Comparison of ENCODE assay signal across 11 cellular contexts in the genomic region with DNA sequence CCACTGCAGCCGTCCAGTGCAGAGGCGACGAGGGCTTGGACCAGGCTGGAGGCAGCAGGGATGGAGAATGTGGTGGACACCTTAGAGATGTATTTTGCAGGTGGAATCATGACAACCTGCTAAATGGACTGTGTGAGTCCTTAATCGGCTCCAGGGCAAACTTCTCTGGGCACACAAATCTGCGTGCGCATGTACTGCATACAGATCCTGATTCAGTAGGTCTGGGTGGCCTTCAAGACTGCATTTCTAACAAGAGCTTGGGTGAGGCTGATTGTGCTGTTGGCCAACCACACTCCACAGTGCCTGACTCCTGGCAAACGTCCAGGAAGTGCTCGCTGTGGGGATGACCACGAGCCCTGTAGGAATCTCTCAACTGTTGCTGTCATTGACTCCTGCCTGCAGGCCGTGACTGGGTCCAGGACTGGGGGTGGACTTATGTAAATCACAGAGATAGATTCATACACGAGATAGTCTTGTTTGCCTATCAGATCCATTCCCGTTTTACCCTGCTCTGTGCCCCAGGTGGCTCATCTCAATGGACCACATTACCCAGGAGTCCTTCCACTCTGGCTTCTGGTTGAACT. TPM values are rescaled to one million over a fixed set of nuclear protein-coding genes. Genes with fewer than 3 reads are reported as not detected.
DNase-seq lines count a peak whose midpoint lies in the region; ATAC-seq and TF ChIP-seq lines count a peak whose summit lies in the region.
"Had no signal": no experiment of that assay in that cellular context is flagged by ENCODE, and none has a peak within 500 bp of the region (broad histone marks: within the 10 kb centered on the region; RNA-seq: fewer than 3 reads in every experiment).

No MANE protein-coding gene starts in this region.

- no peaks in the 10 kb centered on the region for H3K9me3 ChIP-seq in vagina
- H3K9me3 ChIP-seq: BLaER1 had no signal

- H3K27me3 ChIP-seq in vagina = no peaks in the 10 kb centered on the region
- H3K27me3 ChIP-seq: BLaER1 had no signal

- intact Hi-C loops in vagina (cut with DNase I) = no loop called here

- H3K4me3 ChIP-seq in vagina = no peak overlapping the region
- H3K4me3 ChIP-seq: BLaER1 had no signal

- no peak for ATAC-seq in HG03457 (IDR thresholded peaks at IDR 0.05; ENCODE audit: unreplicated experiment)

- peak overlapping the region; percentile 70 for H3K27ac ChIP-seq in vagina

- POLR2A ChIA-PET in GM10248 (lab: Yijun Ruan, JAX) = no interaction called here

- peaks cover 93% of the 10 kb centered on the region for H3K4me1 ChIP-seq in vagina

- CTCF ChIA-PET in GM10248 (lab: Yijun Ruan, JAX) = interaction anchor here (1.0 to 14.3 kb wide), 11 partner anchors 12 to 158 kb away, joined by 3 to 119 read pairs (median 8); no protein-coding TSS in a partner anchor

- no peak for TF ChIP-seq POLR2A in vagina (IDR thresholded peaks at IDR 0.05)

- TF ChIP-seq CTCF in vagina (IDR thresholded peaks at IDR 0.05) (no peak), GM10248 (IDR thresholded peaks at IDR 0.05; ENCODE audit: control extremely low read depth, extremely low read depth, low read depth, missing control alignments) (no peak)

- DNase-seq in NCI-H526 (lab: John Stamatoyannopoulos, UW) = peak; percentile 32 to 56
- no peak for DNase-seq in NCI-H526 treated with DMSO at 0.1 percent for 48 hours (lab: John Stamatoyannopoulos, UW)
- DNase-seq in cerebellum (ENCODE audit: low spot score) = peak; percentile 47
- peak; percentile 45 for DNase-seq in medulla oblongata (ENCODE audit: extremely low spot score)
- DNase-seq in vagina (ENCODE audit: extremely low spot score in 2 of 2) = no peak
- DNase-seq in GM10248 (ENCODE audit: extremely low spot score) = no peak
- no peak for DNase-seq in T-helper 2 cell
- DNase-seq: activated T-cell treated with anti-CD3 and anti-CD28 coated beads, Interleukin-2, amount 50 U/mL, for 24 hours; GOT3 had no signal

- no peaks in the 10 kb centered on the region for H3K36me3 ChIP-seq in vagina

RNA-seq across cellular contexts. Expression of a gene that starts 27.2 kb away (rescaled TPM):
- 6.4 TPM for total RNA-seq in cerebellum
- 66.5 TPM for total RNA-seq in vagina

Comparison
In these comparisons a context has a peak if more than half of its experiments do, and no peak if none do; other contexts are left out.
1. DNase-seq: peak in NCI-H526 (2 of 2), cerebellum (single experiment) and medulla oblongata (single experiment); none in NCI-H526 treated with DMSO at 0.1 percent for 48 hours (single experiment), vagina (0 of 2), GM10248 (single experiment) and T-helper 2 cell (0 of 5).